Comparison of ENCODE assay signal across 8 cellular contexts in genomic region chr22:27885977-27886842, GRCh38. TPM values are rescaled to one million over a fixed set of nuclear protein-coding genes. Genes with fewer than 3 reads are reported as not detected.
A peak's percentile ranks its signal among the peaks of the same experiment; 100 is the strongest.
DNase-seq lines count a peak whose midpoint lies in the region; ATAC-seq and TF ChIP-seq lines count a peak whose summit lies in the region.

No MANE protein-coding gene starts in this region.

- H3K4me3 ChIP-seq in MM.1S (ENCODE audit: low read length) (no peak overlapping the region), fibroblast of villous mesenchyme (ENCODE audit: low read depth, low read length) (no peak overlapping the region), parathyroid adenoma (ENCODE audit: low read depth, low read length) (no peak overlapping the region)

- peaks cover 41% of the 10 kb centered on the region for H3K36me3 Mint-ChIP-seq in activated CD8-positive, alpha-beta T cell treated with anti-CD3 and anti-CD28 coated beads for 36 hours (ENCODE audit: low read depth)
- H3K36me3 Mint-ChIP-seq in stimulated activated naive B cell treated with anti-CD40 and anti-IgM and Interleukin-4, amounts not matched to agents 10 μg/mL and 1 μg/mL and 100 μg/mL, for 72 hours, result peaks cover 19 to 49% of the 10 kb centered on the region in 2 donors

- peaks cover 7% of the 10 kb centered on the region for H4K20me1 ChIP-seq in MM.1S (ENCODE audit: insufficient read depth, low read length)

- no peak overlapping the region for H2AFZ ChIP-seq in MM.1S (ENCODE audit: low read length)
- H2AFZ ChIP-seq in parathyroid adenoma, result no peak overlapping the region

- CTCF ChIA-PET in activated CD8-positive, alpha-beta T cell treated with anti-CD3 and anti-CD28 coated beads for 36 hours (lab: Charles Lee), result interaction anchor here (0.8 to 9.4 kb wide), 31 partner anchors 8 to 231 kb away, joined by 3 to 61 read pairs (median 5); partner anchors contain the start of gene PITPNB

- H3K4me1 ChIP-seq in MM.1S (ENCODE audit: low read length) (no peaks in the 10 kb centered on the region), parathyroid adenoma (peaks cover 3% of the 10 kb centered on the region)

- no peak overlapping the region for H3K4me3 Mint-ChIP-seq in activated CD8-positive, alpha-beta T cell treated with anti-CD3 and anti-CD28 coated beads for 36 hours
- H3K4me3 Mint-ChIP-seq in stimulated activated naive B cell treated with anti-CD40 and anti-IgM and Interleukin-4, amounts not matched to agents 10 μg/mL and 1 μg/mL and 100 μg/mL, for 72 hours, result no peak overlapping the region

- DNase-seq in NCI-H82 (lab: John Stamatoyannopoulos, UW) (peak; percentile 44), NCI-H82 treated with DMSO at 0.1 percent for 48 hours (lab: John Stamatoyannopoulos, UW; ENCODE audit: unreplicated experiment) (no peak), MM.1S (peak; percentile 48), fibroblast of villous mesenchyme (ENCODE audit: low read depth) (peak; percentile 90)
- peak; percentile 54 for DNase-seq in activated CD8-positive, alpha-beta T cell treated with anti-CD3 and anti-CD28 coated beads for 36 hours
- no peak for DNase-seq in stimulated activated naive B cell treated with anti-CD40 and anti-IgM and Interleukin-4, amounts not matched to agents 10 μg/mL and 1 μg/mL and 100 μg/mL, for 72 hours

- H3K4me1 Mint-ChIP-seq in activated CD8-positive, alpha-beta T cell treated with anti-CD3 and anti-CD28 coated beads for 36 hours (ENCODE audit: low read depth), result peaks cover 1% of the 10 kb centered on the region
- H3K4me1 Mint-ChIP-seq in stimulated activated naive B cell treated with anti-CD40 and anti-IgM and Interleukin-4, amounts not matched to agents 10 μg/mL and 1 μg/mL and 100 μg/mL, for 72 hours, result peaks cover 9 to 17% of the 10 kb centered on the region in 2 donors

- no peaks in the 10 kb centered on the region for H3K9me2 ChIP-seq in MM.1S (replicated peaks; ENCODE audit: insufficient read depth, low read length)

- intact Hi-C loops in activated CD8-positive, alpha-beta T cell treated with anti-CD3 and anti-CD28 coated beads for 36 hours (cut with micrococcal nuclease), result loop anchor here (2.0 kb wide), 1 partner anchor 123 kb away; no protein-coding TSS in a partner anchor

- H3K9me3 Mint-ChIP-seq in activated CD8-positive, alpha-beta T cell treated with anti-CD3 and anti-CD28 coated beads for 36 hours, result no peaks in the 10 kb centered on the region
- no peaks in the 10 kb centered on the region for H3K9me3 Mint-ChIP-seq in stimulated activated naive B cell treated with anti-CD40 and anti-IgM and Interleukin-4, amounts not matched to agents 10 μg/mL and 1 μg/mL and 100 μg/mL, for 72 hours

- peaks cover 8% of the 10 kb centered on the region; the same call in 1 of the 2 replicates for H3F3A ChIP-seq in MM.1S (ENCODE audit: insufficient read depth, low read length)

- no peaks in the 10 kb centered on the region for H3K27me3 Mint-ChIP-seq in activated CD8-positive, alpha-beta T cell treated with anti-CD3 and anti-CD28 coated beads for 36 hours
- no peaks in the 10 kb centered on the region for H3K27me3 Mint-ChIP-seq in stimulated activated naive B cell treated with anti-CD40 and anti-IgM and Interleukin-4, amounts not matched to agents 10 μg/mL and 1 μg/mL and 100 μg/mL, for 72 hours

- ATAC-seq in activated CD8-positive, alpha-beta T cell treated with anti-CD3 and anti-CD28 coated beads for 36 hours, result peak; percentile 61
- ATAC-seq in stimulated activated naive B cell treated with anti-CD40 and anti-IgM and Interleukin-4, amounts not matched to agents 10 μg/mL and 1 μg/mL and 100 μg/mL, for 72 hours (replicated peaks), result no peak
- no peak for ATAC-seq in HG03045 (IDR thresholded peaks at IDR 0.05; ENCODE audit: unreplicated experiment)

- H3K79me2 ChIP-seq in MM.1S (ENCODE audit: low read length) (peaks cover 51% of the 10 kb centered on the region), parathyroid adenoma (no peaks in the 10 kb centered on the region)

- TF ChIP-seq CTCF in MM.1S (IDR thresholded peaks at IDR 0.05; ENCODE audit: low read length) (peak; percentile 75), fibroblast of villous mesenchyme (IDR thresholded peaks at IDR 0.05; ENCODE audit: insufficient read depth, low read depth, low read length) (peak; percentile 83), parathyroid adenoma (IDR thresholded peaks at IDR 0.05) (peak; percentile 72)
- peak; percentile 89 for TF ChIP-seq CTCF in activated CD8-positive, alpha-beta T cell treated with anti-CD3 and anti-CD28 coated beads for 36 hours (IDR thresholded peaks at IDR 0.05)

- no peak overlapping the region for H3K27ac Mint-ChIP-seq in activated CD8-positive, alpha-beta T cell treated with anti-CD3 and anti-CD28 coated beads for 36 hours
- H3K27ac Mint-ChIP-seq in stimulated activated naive B cell treated with anti-CD40 and anti-IgM and Interleukin-4, amounts not matched to agents 10 μg/mL and 1 μg/mL and 100 μg/mL, for 72 hours, result no peak overlapping the region

- POLR2A ChIA-PET in activated CD8-positive, alpha-beta T cell treated with anti-CD3 and anti-CD28 coated beads for 36 hours (lab: Charles Lee), result interaction anchor here (1.4 kb wide), 1 partner anchor 8 kb away, joined by 4 read pairs; no protein-coding TSS in a partner anchor

- no peaks in the 10 kb centered on the region for H3K9me3 ChIP-seq in MM.1S (replicated peaks; ENCODE audit: insufficient read depth, low read length)
- no peaks in the 10 kb centered on the region for H3K9me3 ChIP-seq in parathyroid adenoma (ENCODE audit: control insufficient read depth, low read length)

- H3K27ac ChIP-seq in MM.1S (ENCODE audit: low read length) (no peak overlapping the region), parathyroid adenoma (peak overlapping the region; percentile 51)

- H3K36me3 ChIP-seq in MM.1S (replicated peaks; ENCODE audit: insufficient read depth, low read length) (peaks cover 17% of the 10 kb centered on the region), parathyroid adenoma (ENCODE audit: control insufficient read depth, insufficient read depth, low read length) (no peaks in the 10 kb centered on the region)

- H3K4me2 ChIP-seq in MM.1S (ENCODE audit: low read depth, low read length) (no peak overlapping the region), parathyroid adenoma (ENCODE audit: low read length) (no peak overlapping the region)

- H3K9ac ChIP-seq in MM.1S (ENCODE audit: low read length), result no peak overlapping the region
- no peak overlapping the region for H3K9ac ChIP-seq in parathyroid adenoma

- H3K27me3 ChIP-seq in MM.1S (replicated peaks; ENCODE audit: insufficient read depth, low read length) (no peaks in the 10 kb centered on the region), parathyroid adenoma (ENCODE audit: control insufficient read depth, insufficient read depth, low read length) (no peaks in the 10 kb centered on the region)

RNA-seq across cellular contexts. Expression of gene PITPNB, which starts 32.8 kb away (rescaled TPM):
- 10 to 100 TPM; 87.7 to 89.1 TPM for total RNA-seq in activated CD8-positive, alpha-beta T cell treated with anti-CD3 and anti-CD28 coated beads for 36 hours
- total RNA-seq in fibroblast of villous mesenchyme, result 23.2 and 29.4 TPM in 2 replicates

Comparison
In these comparisons a context has a peak if more than half of its experiments do, and no peak if none do; other contexts are left out.
1. DNase-seq: peak in NCI-H82 (single experiment), MM.1S (single experiment), activated CD8-positive, alpha-beta T cell treated with anti-CD3 and anti-CD28 coated beads for 36 hours (single experiment) and fibroblast of villous mesenchyme (single experiment); none in NCI-H82 treated with DMSO at 0.1 percent for 48 hours (single experiment) and stimulated activated naive B cell treated with anti-CD40 and anti-IgM and Interleukin-4, amounts not matched to agents 10 μg/mL and 1 μg/mL and 100 μg/mL, for 72 hours (single experiment).
2. Peak in every context shown above with its lines, with median percentiles within 50 percentile points of each other: CTCF ChIP-seq.